Comparison of ENCODE assay signal across 11 cellular contexts in genomic region chr5:41334758-41335157, GRCh38.
DNase-seq lines count a peak whose midpoint lies in the region; ATAC-seq and TF ChIP-seq lines count a peak whose summit lies in the region.
"Had no signal": no experiment of that assay in that cellular context is flagged by ENCODE, and none has a peak within 500 bp of the region (broad histone marks: within the 10 kb centered on the region; RNA-seq: fewer than 3 reads in every experiment).

No MANE protein-coding gene starts in this region.

- H3K4me3 ChIP-seq in PC-9: no peak overlapping the region
- H3K4me3 ChIP-seq: esophagus muscularis mucosa had no signal

- H3K9me2 ChIP-seq in PC-9 (ENCODE audit: insufficient read depth): no peaks in the 10 kb centered on the region

- no peak overlapping the region for H3K27ac ChIP-seq in PC-9
- H3K27ac ChIP-seq: C4-2B had no signal

- H3K79me2 ChIP-seq in PC-9 (ENCODE audit: low read depth): no peaks in the 10 kb centered on the region

- H3K4me1 Mint-ChIP-seq in activated CD4-positive, alpha-beta T cell treated with anti-CD3 and anti-CD28 coated beads, Interleukin-2, amount 10 ng/mL, durations not matched to agents 24 days and 14 days: no peaks in the 10 kb centered on the region
- no peaks in the 10 kb centered on the region for H3K4me1 Mint-ChIP-seq in natural killer cell treated with Interleukin-12 subunit alpha and Interleukin-12 subunit beta and Interleukin-15 and Interleukin-18, amount 100 ng/mL, for 72 hours (ENCODE audit: low read depth in 2 of 2)
- H3K4me1 Mint-ChIP-seq: T-cell had no signal

- no peaks in the 10 kb centered on the region for H3K36me3 ChIP-seq in PC-9 (ENCODE audit: low read depth)
- H3K36me3 ChIP-seq: esophagus muscularis mucosa had no signal

- no peak overlapping the region for H3K4me2 ChIP-seq in PC-9

- TF ChIP-seq CTCF in PC-9 (conservative IDR thresholded peaks at IDR 0.05): no peak

- CTCF ChIA-PET in PC-9 (lab: Charles Lee): no interaction called here

- no peaks in the 10 kb centered on the region for H4K20me1 ChIP-seq in PC-9 (ENCODE audit: insufficient read depth)

- no peaks in the 10 kb centered on the region for H3K27me3 ChIP-seq in PC-9 (ENCODE audit: insufficient read depth, low read depth)
- H3K27me3 ChIP-seq: esophagus muscularis mucosa had no signal

- intact Hi-C loops in PC-9 (cut with micrococcal nuclease; ENCODE audit: unreplicated experiment): no loop called here
- intact Hi-C loops in activated CD4-positive, alpha-beta T cell treated with anti-CD3 and anti-CD28 coated beads, Interleukin-2, amount 10 ng/mL, durations not matched to agents 24 days and 14 days (cut with micrococcal nuclease): no loop called here

- H2AFZ ChIP-seq in PC-9: 0 out of 2 replicates have a peak overlapping the region, but pooled peaks have one; percentile 1

- peaks cover 4% of the 10 kb centered on the region for H3K9me3 Mint-ChIP-seq in activated CD4-positive, alpha-beta T cell treated with anti-CD3 and anti-CD28 coated beads, Interleukin-2, amount 10 ng/mL, durations not matched to agents 24 days and 14 days
- peaks cover 3% of the 10 kb centered on the region for H3K9me3 Mint-ChIP-seq in natural killer cell treated with Interleukin-12 subunit alpha and Interleukin-12 subunit beta and Interleukin-15 and Interleukin-18, amount 100 ng/mL, for 72 hours
- H3K9me3 Mint-ChIP-seq: T-cell had no signal

- H3F3A ChIP-seq in PC-9 (ENCODE audit: insufficient read depth, low read depth): no peaks in the 10 kb centered on the region

- peak; percentile 53 for DNase-seq in G401 (ENCODE audit: low spot score)
- no peak for DNase-seq in PC-9
- DNase-seq in islet precursor cell: peak; percentile 50
- no peak for DNase-seq in NCI-H1105 treated with DMSO at 0.1 percent for 48 hours (lab: John Stamatoyannopoulos, UW)
- DNase-seq in activated CD4-positive, alpha-beta T cell treated with anti-CD3 and anti-CD28 coated beads, Interleukin-2, amount 10 ng/mL, durations not matched to agents 24 days and 14 days: no peak
- DNase-seq in natural killer cell treated with Interleukin-12 subunit alpha and Interleukin-12 subunit beta and Interleukin-15 and Interleukin-18, amount 100 ng/mL, for 72 hours (ENCODE audit: low spot score): no peak
- no peak for DNase-seq in NCI-H1048 (lab: John Stamatoyannopoulos, UW)
- DNase-seq: T-cell had no signal

- no peaks in the 10 kb centered on the region for H3K36me3 Mint-ChIP-seq in activated CD4-positive, alpha-beta T cell treated with anti-CD3 and anti-CD28 coated beads, Interleukin-2, amount 10 ng/mL, durations not matched to agents 24 days and 14 days (ENCODE audit: low read depth)
- H3K36me3 Mint-ChIP-seq in natural killer cell treated with Interleukin-12 subunit alpha and Interleukin-12 subunit beta and Interleukin-15 and Interleukin-18, amount 100 ng/mL, for 72 hours: no peaks in the 10 kb centered on the region
- H3K36me3 Mint-ChIP-seq: T-cell had no signal

- no peaks in the 10 kb centered on the region for H3K27me3 Mint-ChIP-seq in activated CD4-positive, alpha-beta T cell treated with anti-CD3 and anti-CD28 coated beads, Interleukin-2, amount 10 ng/mL, durations not matched to agents 24 days and 14 days
- no peaks in the 10 kb centered on the region for H3K27me3 Mint-ChIP-seq in natural killer cell treated with Interleukin-12 subunit alpha and Interleukin-12 subunit beta and Interleukin-15 and Interleukin-18, amount 100 ng/mL, for 72 hours
- H3K27me3 Mint-ChIP-seq: T-cell had no signal

- in situ Hi-C loops in G401 (cut with HindIII; ENCODE audit: low sequenced_read_pairs): no loop called here

- H3K9me3 ChIP-seq in PC-9 (ENCODE audit: insufficient read depth, low read depth): 0 out of 2 replicates have a peak, but pooled peaks cover 3% of the 10 kb centered on the region
- H3K9me3 ChIP-seq: esophagus muscularis mucosa had no signal

- no peaks in the 10 kb centered on the region for H3K4me1 ChIP-seq in PC-9 (replicated peaks; ENCODE audit: insufficient read depth)

- H3K4me3 Mint-ChIP-seq in activated CD4-positive, alpha-beta T cell treated with anti-CD3 and anti-CD28 coated beads, Interleukin-2, amount 10 ng/mL, durations not matched to agents 24 days and 14 days: no peak overlapping the region
- H3K4me3 Mint-ChIP-seq in natural killer cell treated with Interleukin-12 subunit alpha and Interleukin-12 subunit beta and Interleukin-15 and Interleukin-18, amount 100 ng/mL, for 72 hours: no peak overlapping the region
- H3K4me3 Mint-ChIP-seq: T-cell had no signal

- BruUV-seq in PC-9 (replicated peaks; lab: Mats Ljungman, UMichigan): no TSS peak

- H3K27ac Mint-ChIP-seq in activated CD4-positive, alpha-beta T cell treated with anti-CD3 and anti-CD28 coated beads, Interleukin-2, amount 10 ng/mL, durations not matched to agents 24 days and 14 days: no peak overlapping the region
- no peak overlapping the region for H3K27ac Mint-ChIP-seq in natural killer cell treated with Interleukin-12 subunit alpha and Interleukin-12 subunit beta and Interleukin-15 and Interleukin-18, amount 100 ng/mL, for 72 hours
- H3K27ac Mint-ChIP-seq: T-cell had no signal

- ATAC-seq in GM21723 (IDR thresholded peaks at IDR 0.05; ENCODE audit: unreplicated experiment): peak; percentile 69
- no peak for ATAC-seq in natural killer cell treated with Interleukin-12 subunit alpha and Interleukin-12 subunit beta and Interleukin-15 and Interleukin-18, amount 100 ng/mL, for 72 hours
- ATAC-seq: T-cell had no signal

- POLR2A ChIA-PET in PC-9 (lab: Charles Lee; ENCODE audit: unreplicated experiment): no interaction called here

Comparison
In these comparisons a context has a peak if more than half of its experiments do, and no peak if none do; other contexts are left out.
1. DNase-seq: peak in G401 (single experiment) and islet precursor cell (single experiment); none in PC-9 (0 of 2), NCI-H1105 treated with DMSO at 0.1 percent for 48 hours (single experiment), activated CD4-positive, alpha-beta T cell treated with anti-CD3 and anti-CD28 coated beads, Interleukin-2, amount 10 ng/mL, durations not matched to agents 24 days and 14 days (single experiment), natural killer cell treated with Interleukin-12 subunit alpha and Interleukin-12 subunit beta and Interleukin-15 and Interleukin-18, amount 100 ng/mL, for 72 hours (single experiment) and NCI-H1048 (single experiment).